Comparison of ENCODE assay signal across 19 cellular contexts in genomic region chr4:2943364-2944090, GRCh38. TPM values are rescaled to one million over a fixed set of nuclear protein-coding genes. Genes with fewer than 3 reads are reported as not detected.
DNase-seq lines count a peak whose midpoint lies in the region; ATAC-seq and TF ChIP-seq lines count a peak whose summit lies in the region.
"Had no signal": no experiment of that assay in that cellular context is flagged by ENCODE, and none has a peak within 500 bp of the region (broad histone marks: within the 10 kb centered on the region; RNA-seq: fewer than 3 reads in every experiment).

No MANE protein-coding gene starts in this region.

- peaks cover 3% of the 10 kb centered on the region for H3F3A ChIP-seq in SK-N-SH (replicated peaks; ENCODE audit: insufficient read depth)

- no peak for TF ChIP-seq EP300 in SK-N-SH (IDR thresholded peaks at IDR 0.05; ENCODE audit: borderline replicate concordance in 1 of 2, low read depth in 1 of 2, low read length in 1 of 2)

- H4K20me1 ChIP-seq in SK-N-SH (ENCODE audit: insufficient read depth), result no peaks in the 10 kb centered on the region

- BruUV-seq in Caco-2 (replicated peaks; lab: Mats Ljungman, UMichigan), result no TSS peak

- POLR2A ChIA-PET in SK-N-SH (lab: Yijun Ruan, JAX), result no interaction called here
- POLR2A ChIA-PET in Caco-2 (lab: Charles Lee), result no interaction called here

- H3K9me3 Mint-ChIP-seq in Caco-2 (ENCODE audit: unreplicated experiment), result no peaks in the 10 kb centered on the region
- H3K9me3 Mint-ChIP-seq in activated naive CD8-positive, alpha-beta T cell treated with anti-CD3 and anti-CD28 coated beads for 36 hours, result no peaks in the 10 kb centered on the region
- no peaks in the 10 kb centered on the region for H3K9me3 Mint-ChIP-seq in neural crest cell
- H3K9me3 Mint-ChIP-seq: HFFc6, mesothelial cell of epicardium had no signal

- TF ChIP-seq CTCF in SK-N-SH (IDR thresholded peaks at IDR 0.05) (no peak), Caco-2 (IDR thresholded peaks at IDR 0.05; ENCODE audit: insufficient read depth in 1 of 2, low read depth in 1 of 2, low read length in 1 of 2, severe bottlenecking in 1 of 2, unreplicated experiment in 1 of 2) (no peak), neural crest cell (conservative IDR thresholded peaks at IDR 0.05) (no peak)

- H3K27ac Mint-ChIP-seq in Caco-2 (ENCODE audit: unreplicated experiment), result peak overlapping the region; percentile 19
- H3K27ac Mint-ChIP-seq in activated naive CD8-positive, alpha-beta T cell treated with anti-CD3 and anti-CD28 coated beads for 36 hours, result peak overlapping the region; percentile 71
- no peak overlapping the region for H3K27ac Mint-ChIP-seq in neural crest cell (ENCODE audit: unreplicated experiment)
- H3K27ac Mint-ChIP-seq: HFFc6, mesothelial cell of epicardium had no signal

- no peaks in the 10 kb centered on the region for H3K9me2 ChIP-seq in SK-N-SH

- TF ChIP-seq RAD21 in SK-N-SH (IDR thresholded peaks at IDR 0.05; ENCODE audit: low read length), result no peak

- no peak overlapping the region for H3K4me2 ChIP-seq in SK-N-SH
- H3K4me2 ChIP-seq: BLaER1, hepatocyte had no signal

- 98% methylated on average over 20 of the region's 20 CpGs for WGBS in SK-N-SH (ENCODE audit: low lambda C conversion rate)

- H3K27me3 Mint-ChIP-seq in Caco-2 (ENCODE audit: insufficient read depth, unreplicated experiment), result no peaks in the 10 kb centered on the region
- H3K27me3 Mint-ChIP-seq in activated naive CD8-positive, alpha-beta T cell treated with anti-CD3 and anti-CD28 coated beads for 36 hours, result no peaks in the 10 kb centered on the region
- H3K27me3 Mint-ChIP-seq in neural crest cell (ENCODE audit: low read depth), result no peaks in the 10 kb centered on the region

- H3K4me1 ChIP-seq in SK-N-SH (ENCODE audit: control insufficient read depth in 1 of 2, insufficient read depth in 2 of 2, low read depth in 1 of 2, low read length in 1 of 2) (no peaks in the 10 kb centered on the region), Caco-2 (no peaks in the 10 kb centered on the region)

- no peaks in the 10 kb centered on the region for H3K9me3 ChIP-seq in SK-N-SH
- no peaks in the 10 kb centered on the region for H3K9me3 ChIP-seq in Caco-2
- H3K9me3 ChIP-seq: BLaER1, tibial nerve had no signal

- DNase-seq in SK-N-SH, result no peak
- no peak for DNase-seq in Caco-2
- no peak for DNase-seq in activated naive CD8-positive, alpha-beta T cell treated with anti-CD3 and anti-CD28 coated beads for 36 hours
- DNase-seq in neural crest cell (ENCODE audit: low read depth, low spot score), result no peak
- DNase-seq in LoVo (ENCODE audit: low spot score), result no peak
- DNase-seq: DND-41; effector CD4-positive, alpha-beta T cell; HFFc6; NCI-H2029 treated with DMSO at 0.1 percent for 48 hours; NCI-H526; stimulated activated CD4-positive, alpha-beta T cell treated with anti-CD3 and anti-CD28 coated beads, Interleukin-2, amount 100 ng/mL, for 48 hours had no signal

- H3K9ac ChIP-seq in SK-N-SH, result no peak overlapping the region
- H3K9ac ChIP-seq: BLaER1 had no signal

- no peak overlapping the region for H2AFZ ChIP-seq in SK-N-SH (ENCODE audit: low read depth)
- H2AFZ ChIP-seq: hepatocyte had no signal

- no peak overlapping the region for H3K4me3 Mint-ChIP-seq in Caco-2 (ENCODE audit: unreplicated experiment)
- H3K4me3 Mint-ChIP-seq in activated naive CD8-positive, alpha-beta T cell treated with anti-CD3 and anti-CD28 coated beads for 36 hours, result peak overlapping the region; percentile 32
- peak overlapping the region; percentile 41 for H3K4me3 Mint-ChIP-seq in neural crest cell
- H3K4me3 Mint-ChIP-seq: HFFc6, mesothelial cell of epicardium had no signal

- peak; percentile 6 for ATAC-seq in SK-N-SH treated with all-trans-retinoic acid at 6 μM for 48 hours
- no peak for ATAC-seq in HG03175 (IDR thresholded peaks at IDR 0.05; ENCODE audit: unreplicated experiment)
- ATAC-seq in GM18873 (IDR thresholded peaks at IDR 0.05; ENCODE audit: low FRiP score, unreplicated experiment), result no peak

- peaks cover 88% of the 10 kb centered on the region for H3K36me3 Mint-ChIP-seq in Caco-2 (ENCODE audit: insufficient read depth, unreplicated experiment)
- peaks cover 41% of the 10 kb centered on the region for H3K36me3 Mint-ChIP-seq in activated naive CD8-positive, alpha-beta T cell treated with anti-CD3 and anti-CD28 coated beads for 36 hours
- H3K36me3 Mint-ChIP-seq in neural crest cell (ENCODE audit: low read depth), result peaks cover 8% of the 10 kb centered on the region

- 0 out of 2 replicates have a peak, but pooled peaks cover 3% of the 10 kb centered on the region for H3K79me2 ChIP-seq in SK-N-SH (ENCODE audit: insufficient read depth)
- H3K79me2 ChIP-seq: hepatocyte had no signal

- intact Hi-C loops in Caco-2 (cut with micrococcal nuclease; ENCODE audit: unreplicated experiment), result no loop called here

- no peaks in the 10 kb centered on the region for H3K4me1 Mint-ChIP-seq in Caco-2 (ENCODE audit: low read depth, unreplicated experiment)
- H3K4me1 Mint-ChIP-seq in activated naive CD8-positive, alpha-beta T cell treated with anti-CD3 and anti-CD28 coated beads for 36 hours, result peaks cover 8% of the 10 kb centered on the region
- H3K4me1 Mint-ChIP-seq in neural crest cell, result no peaks in the 10 kb centered on the region
- H3K4me1 Mint-ChIP-seq: mesothelial cell of epicardium had no signal

- peaks cover 40 to 85% of the 10 kb centered on the region in 2 experiments for H3K36me3 ChIP-seq in SK-N-SH (replicated peaks in 1 of 2; ENCODE audit: control insufficient read depth in 1 of 2, insufficient read depth in 2 of 2, low read length in 1 of 2)
- H3K36me3 ChIP-seq in Caco-2 (ENCODE audit: control insufficient read depth, insufficient read depth, low read length), result peaks cover 7% of the 10 kb centered on the region

- H3K4me3 ChIP-seq in SK-N-SH (ENCODE audit: low read depth in 2 of 2, low read length in 1 of 2) (no peak overlapping the region), Caco-2 (ENCODE audit: low read depth, low read length) (no peak overlapping the region)
- H3K4me3 ChIP-seq: BLaER1, hepatocyte, tibial nerve had no signal

- H3K27me3 ChIP-seq in SK-N-SH (ENCODE audit: insufficient read depth), result no peaks in the 10 kb centered on the region
- H3K27me3 ChIP-seq in Caco-2 (replicated peaks; ENCODE audit: control insufficient read depth, insufficient read depth, low read length), result no peaks in the 10 kb centered on the region
- H3K27me3 ChIP-seq: BLaER1, hepatocyte, tibial nerve had no signal

- no peak overlapping the region; a peak in 1 of 4 replicates for H3K27ac ChIP-seq in SK-N-SH (ENCODE audit: low read depth in 2 of 2, low read length in 1 of 2)
- H3K27ac ChIP-seq: 22Rv1, BLaER1, hepatocyte, tibial nerve had no signal

- CTCF ChIA-PET in SK-N-SH (lab: Yijun Ruan, JAX) (interaction anchor here (0.8 to 3.8 kb wide), 2 partner anchors 11 to 35 kb away, joined by 3 to 30 read pairs; no protein-coding TSS in a partner anchor), Caco-2 (lab: Charles Lee) (no interaction called here)

TF ChIP-seq in SK-N-SH treated with all-trans-retinoic acid at 6 μM for 48 hours, 23 proteins besides CTCF, POLR2A, EP300 and RAD21 (continues in another document):
- TF ChIP-seq PATZ1 (CRISPR knock-in tag; IDR thresholded peaks at IDR 0.05; ENCODE audit: borderline replicate concordance) (no peak), ZNF70 (CRISPR knock-in tag; IDR thresholded peaks at IDR 0.05) (no peak)

TF ChIP-seq in SK-N-SH, 30 proteins besides CTCF, POLR2A, EP300 and RAD21:
- TF ChIP-seq RXRA (IDR thresholded peaks at IDR 0.05; ENCODE audit: borderline replicate concordance, low read depth) (no peak), NRF1 (IDR thresholded peaks at IDR 0.05; ENCODE audit: low read depth, low read length) (no peak), FOXJ3 (CRISPR knock-in tag; IDR thresholded peaks at IDR 0.05) (no peak), IRF3 (IDR thresholded peaks at IDR 0.05; ENCODE audit: low read depth, low read length) (no peak), EZH2phosphoT487 (IDR thresholded peaks at IDR 0.05; ENCODE audit: borderline replicate concordance, low read depth) (no peak), SIN3A (IDR thresholded peaks at IDR 0.05; ENCODE audit: borderline replicate concordance, low read depth, low read length) (no peak), CHD2 (IDR thresholded peaks at IDR 0.05; ENCODE audit: low read length, partially characterized antibody) (no peak)
TF ChIP-seq in SK-N-SH: peak in this region for 0.

RNA-seq across cellular contexts. Expression of gene NOP14, which starts 19.7 kb away (rescaled TPM):
- polyA plus RNA-seq in SK-N-SH (2012; rRNA removed), result 7.5 and 9.8 TPM in 2 replicates
- 9.9 and 12.4 TPM in 2 replicates for polyA plus RNA-seq in SK-N-SH (2012; cell fraction: cytosol; rRNA removed)
- 11.4 and 12.0 TPM in 2 replicates for polyA plus RNA-seq in SK-N-SH (2012; cell fraction: nucleus; rRNA removed)
- total RNA-seq in Caco-2 (2022), result 55.2 and 60.5 TPM in 2 replicates
- 100 to 1,000 TPM in 1 of 2 experiments, 10 to 100 TPM in 1; 99.1 to 102 TPM for total RNA-seq in activated naive CD8-positive, alpha-beta T cell treated with anti-CD3 and anti-CD28 coated beads for 36 hours
- total RNA-seq in neural crest cell, result 46.6 and 49.2 TPM in 2 replicates

RNA-seq across cellular contexts. Expression of gene GRK4, which starts 19.8 kb away (rescaled TPM):
- 2.2 and 2.7 TPM in 2 replicates for polyA plus RNA-seq in SK-N-SH (2012; rRNA removed)
- 2.2 and 2.9 TPM in 2 replicates for polyA plus RNA-seq in SK-N-SH (2012; cell fraction: cytosol; rRNA removed)
- polyA plus RNA-seq in SK-N-SH (2012; cell fraction: nucleus; rRNA removed), result 3.4 and 4.5 TPM in 2 replicates
- 6.8 and 7.1 TPM in 2 replicates for total RNA-seq in Caco-2 (2022)
- total RNA-seq in activated naive CD8-positive, alpha-beta T cell treated with anti-CD3 and anti-CD28 coated beads for 36 hours, result 1 to 10 TPM; 2.6 to 3.2 TPM
- 8.9 and 11.6 TPM in 2 replicates for total RNA-seq in neural crest cell
